In genomic region chr11:114832532-114833125, GRCh38 we compare ENCODE assay signal across 20 cellular contexts.
DNase-seq lines count a peak whose midpoint lies in the region; ATAC-seq and TF ChIP-seq lines count a peak whose summit lies in the region.
"Had no signal": no experiment of that assay in that cellular context is flagged by ENCODE, and none has a peak within 500 bp of the region (broad histone marks: within the 10 kb centered on the region; RNA-seq: fewer than 3 reads in every experiment).

No MANE protein-coding gene starts in this region.

- POLR2A ChIA-PET in SK-N-SH (lab: Yijun Ruan, JAX), result no interaction called here
- POLR2A ChIA-PET in activated CD4-positive, alpha-beta T cell treated with anti-CD3 and anti-CD28 coated beads, Interleukin-2, amount 10 ng/mL, durations not matched to agents 7 days and 5 days (lab: Charles Lee), result no interaction called here

- H4K20me1 ChIP-seq in SK-N-SH (ENCODE audit: insufficient read depth), result no peaks in the 10 kb centered on the region

- no peaks in the 10 kb centered on the region for H3K27me3 ChIP-seq in SK-N-SH (ENCODE audit: insufficient read depth)
- H3K27me3 ChIP-seq in aorta (ENCODE audit: control insufficient read depth in 1 of 2, insufficient read depth in 2 of 2, low read length in 1 of 2), result no peaks in the 10 kb centered on the region
- H3K27me3 ChIP-seq: body of pancreas, colonic mucosa had no signal

- H3K36me3 ChIP-seq in SK-N-SH (replicated peaks in 1 of 2; ENCODE audit: control insufficient read depth in 1 of 2, insufficient read depth in 2 of 2, low read length in 1 of 2) (no peaks in the 10 kb centered on the region), aorta (ENCODE audit: control insufficient read depth in 1 of 2, insufficient read depth in 2 of 2, low read length in 1 of 2) (no peaks in the 10 kb centered on the region)
- H3K36me3 ChIP-seq: colonic mucosa, spleen, suprapubic skin, WERI-Rb-1 had no signal

- H3F3A ChIP-seq in SK-N-SH (replicated peaks; ENCODE audit: insufficient read depth), result no peaks in the 10 kb centered on the region

- no peak overlapping the region for H3K9ac ChIP-seq in SK-N-SH

- no peak overlapping the region for H2AFZ ChIP-seq in SK-N-SH (ENCODE audit: low read depth)

- TF ChIP-seq RAD21 in SK-N-SH (IDR thresholded peaks at IDR 0.05; ENCODE audit: low read length), result no peak

- peak; percentile 6 to 9 for DNase-seq in SHP77 (lab: John Stamatoyannopoulos, UW)
- no peak for DNase-seq in SHP77 treated with DMSO at 0.1 percent for 48 hours (lab: John Stamatoyannopoulos, UW)
- DNase-seq in NCI-H2107 treated with DMSO at 0.1 percent for 48 hours (lab: John Stamatoyannopoulos, UW; ENCODE audit: unreplicated experiment), result peak; percentile 71
- DNase-seq in SK-N-SH, result no peak
- DNase-seq in aorta, result no peak
- no peak for DNase-seq in activated CD4-positive, alpha-beta T cell treated with anti-CD3 and anti-CD28 coated beads, Interleukin-2, amount 10 ng/mL, durations not matched to agents 7 days and 5 days
- DNase-seq in foreskin melanocyte, result no peak
- DNase-seq: activated CD8-positive, alpha-beta T cell treated with anti-CD3 and anti-CD28 coated beads for 36 hours; activated T-cell treated with anti-CD3 and anti-CD28 coated beads, Interleukin-2, amount 50 U/mL, for 4 hours; body of pancreas; colonic mucosa; GF-D8; NCI-H226; nephron progenitor cell; spleen; WERI-Rb-1 had no signal

- no peak overlapping the region for H3K4me2 ChIP-seq in SK-N-SH

- H3K36me3 Mint-ChIP-seq in activated CD4-positive, alpha-beta T cell treated with anti-CD3 and anti-CD28 coated beads, Interleukin-2, amount 10 ng/mL, durations not matched to agents 7 days and 5 days (ENCODE audit: low read depth), result no peaks in the 10 kb centered on the region
- H3K36me3 Mint-ChIP-seq: activated naive CD4-positive, alpha-beta T cell treated with anti-CD3 and anti-CD28 coated beads, Interleukin-2, amount 50 U/mL, for 24 hours had no signal

- CTCF ChIA-PET in SK-N-SH (lab: Yijun Ruan, JAX), result interaction anchor here (0.6 kb wide), 1 partner anchor 109 kb away, joined by 3 read pairs; no protein-coding TSS in a partner anchor
- CTCF ChIA-PET in activated CD4-positive, alpha-beta T cell treated with anti-CD3 and anti-CD28 coated beads, Interleukin-2, amount 10 ng/mL, durations not matched to agents 7 days and 5 days (lab: Charles Lee), result no interaction called here

- no peaks in the 10 kb centered on the region for H3K79me2 ChIP-seq in SK-N-SH (ENCODE audit: insufficient read depth)

- no peaks in the 10 kb centered on the region for H3K4me1 Mint-ChIP-seq in activated CD4-positive, alpha-beta T cell treated with anti-CD3 and anti-CD28 coated beads, Interleukin-2, amount 10 ng/mL, durations not matched to agents 7 days and 5 days
- H3K4me1 Mint-ChIP-seq: activated naive CD4-positive, alpha-beta T cell treated with anti-CD3 and anti-CD28 coated beads, Interleukin-2, amount 50 U/mL, for 24 hours; nephron progenitor cell had no signal

- H3K9me2 ChIP-seq in SK-N-SH, result no peaks in the 10 kb centered on the region

- intact Hi-C loops in aorta (cut with DNase I), result loop anchor here in 1 of 2 donors (1.0 kb wide), 1 partner anchor 11 kb away; no protein-coding TSS in a partner anchor

- no peak overlapping the region for H3K4me3 Mint-ChIP-seq in activated CD4-positive, alpha-beta T cell treated with anti-CD3 and anti-CD28 coated beads, Interleukin-2, amount 10 ng/mL, durations not matched to agents 7 days and 5 days
- H3K4me3 Mint-ChIP-seq: activated CD8-positive, alpha-beta T cell treated with anti-CD3 and anti-CD28 coated beads for 36 hours; activated naive CD4-positive, alpha-beta T cell treated with anti-CD3 and anti-CD28 coated beads, Interleukin-2, amount 50 U/mL, for 24 hours; activated T-cell treated with anti-CD3 and anti-CD28 coated beads, Interleukin-2, amount 50 U/mL, for 4 hours; nephron progenitor cell had no signal

- WGBS in SK-N-SH (ENCODE audit: low lambda C conversion rate), result 25% methylated on average over 6 of the region's 6 CpGs
- WGBS in aorta, 2 donors, result 9 to 10% methylated on average over 6 of the region's 6 CpGs

- H3K4me3 ChIP-seq in SK-N-SH (ENCODE audit: low read depth in 2 of 2, low read length in 1 of 2) (no peak overlapping the region), aorta (ENCODE audit: low read length in 2 of 2) (no peak overlapping the region)
- H3K4me3 ChIP-seq: body of pancreas, colonic mucosa, spleen, suprapubic skin had no signal

- no peaks in the 10 kb centered on the region for H3K4me1 ChIP-seq in SK-N-SH (ENCODE audit: control insufficient read depth in 1 of 2, insufficient read depth in 2 of 2, low read depth in 1 of 2, low read length in 1 of 2)
- H3K4me1 ChIP-seq in aorta (ENCODE audit: control insufficient read depth in 1 of 2, insufficient read depth in 2 of 2, low read length in 2 of 2), result peaks cover 0 to 2% of the 10 kb centered on the region in 2 donors
- H3K4me1 ChIP-seq: body of pancreas, colonic mucosa, spleen, suprapubic skin had no signal

- no peak for TF ChIP-seq CTCF in VCaP (conservative IDR thresholded peaks at IDR 0.05)
- TF ChIP-seq CTCF in SK-N-SH (IDR thresholded peaks at IDR 0.05), result no peak

- H3K27ac ChIP-seq in VCaP (peak overlapping the region; percentile 92), SK-N-SH (ENCODE audit: low read depth in 2 of 2, low read length in 1 of 2) (no peak overlapping the region), aorta (ENCODE audit: low read depth in 1 of 2, low read length in 2 of 2) (no peak overlapping the region)
- H3K27ac ChIP-seq: 22Rv1, body of pancreas, colonic mucosa, spleen, suprapubic skin, WERI-Rb-1 had no signal

- no peaks in the 10 kb centered on the region for H3K9me3 ChIP-seq in SK-N-SH
- H3K9me3 ChIP-seq in aorta (ENCODE audit: control insufficient read depth, low read length), result no peaks in the 10 kb centered on the region
- H3K9me3 ChIP-seq: body of pancreas, colonic mucosa, suprapubic skin had no signal

- no peak for TF ChIP-seq EP300 in SK-N-SH (IDR thresholded peaks at IDR 0.05; ENCODE audit: borderline replicate concordance in 1 of 2, low read depth in 1 of 2, low read length in 1 of 2)

- no peaks in the 10 kb centered on the region for H3K9me3 Mint-ChIP-seq in activated CD4-positive, alpha-beta T cell treated with anti-CD3 and anti-CD28 coated beads, Interleukin-2, amount 10 ng/mL, durations not matched to agents 7 days and 5 days
- H3K9me3 Mint-ChIP-seq: activated CD8-positive, alpha-beta T cell treated with anti-CD3 and anti-CD28 coated beads for 36 hours; activated naive CD4-positive, alpha-beta T cell treated with anti-CD3 and anti-CD28 coated beads, Interleukin-2, amount 50 U/mL, for 24 hours; activated T-cell treated with anti-CD3 and anti-CD28 coated beads, Interleukin-2, amount 50 U/mL, for 4 hours; nephron progenitor cell had no signal

- H3K27ac Mint-ChIP-seq in activated CD4-positive, alpha-beta T cell treated with anti-CD3 and anti-CD28 coated beads, Interleukin-2, amount 10 ng/mL, durations not matched to agents 7 days and 5 days, result no peak overlapping the region
- H3K27ac Mint-ChIP-seq: activated CD8-positive, alpha-beta T cell treated with anti-CD3 and anti-CD28 coated beads for 36 hours; activated naive CD4-positive, alpha-beta T cell treated with anti-CD3 and anti-CD28 coated beads, Interleukin-2, amount 50 U/mL, for 24 hours; nephron progenitor cell had no signal

- no peak for ATAC-seq in aorta (ENCODE audit: low FRiP score)
- ATAC-seq: activated CD8-positive, alpha-beta T cell treated with anti-CD3 and anti-CD28 coated beads for 36 hours; activated T-cell treated with anti-CD3 and anti-CD28 coated beads, Interleukin-2, amount 50 U/mL, for 4 hours; body of pancreas had no signal

- H3K27me3 Mint-ChIP-seq in activated CD4-positive, alpha-beta T cell treated with anti-CD3 and anti-CD28 coated beads, Interleukin-2, amount 10 ng/mL, durations not matched to agents 7 days and 5 days, result no peaks in the 10 kb centered on the region
- H3K27me3 Mint-ChIP-seq: activated CD8-positive, alpha-beta T cell treated with anti-CD3 and anti-CD28 coated beads for 36 hours had no signal

TF ChIP-seq in SK-N-SH, 30 proteins besides CTCF, POLR2A, EP300 and RAD21 (continues in another document):
- TF ChIP-seq RFX5 (IDR thresholded peaks at IDR 0.05; ENCODE audit: low read length) (no peak), GABPA (IDR thresholded peaks at IDR 0.05; ENCODE audit: low read depth) (no peak), RXRA (IDR thresholded peaks at IDR 0.05; ENCODE audit: borderline replicate concordance, low read depth) (no peak), REST (IDR thresholded peaks at IDR 0.05; ENCODE audit: low read depth, low read length) (no peak)
- TF ChIP-seq, protein P1, sequence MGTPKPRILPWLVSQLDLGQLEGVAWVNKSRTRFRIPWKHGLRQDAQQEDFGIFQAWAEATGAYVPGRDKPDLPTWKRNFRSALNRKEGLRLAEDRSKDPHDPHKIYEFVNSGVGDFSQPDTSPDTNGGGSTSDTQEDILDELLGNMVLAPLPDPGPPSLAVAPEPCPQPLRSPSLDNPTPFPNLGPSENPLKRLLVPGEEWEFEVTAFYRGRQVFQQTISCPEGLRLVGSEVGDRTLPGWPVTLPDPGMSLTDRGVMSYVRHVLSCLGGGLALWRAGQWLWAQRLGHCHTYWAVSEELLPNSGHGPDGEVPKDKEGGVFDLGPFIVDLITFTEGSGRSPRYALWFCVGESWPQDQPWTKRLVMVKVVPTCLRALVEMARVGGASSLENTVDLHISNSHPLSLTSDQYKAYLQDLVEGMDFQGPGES (IDR thresholded peaks at IDR 0.05; ENCODE audit: low read depth, low read length), result no peak

Comparison
In these comparisons a context has a peak if more than half of its experiments do, and no peak if none do; other contexts are left out.
1. DNase-seq: peak in SHP77 (2 of 2) and NCI-H2107 treated with DMSO at 0.1 percent for 48 hours (single experiment); none in SHP77 treated with DMSO at 0.1 percent for 48 hours (single experiment), SK-N-SH (single experiment), aorta (0 of 2), activated CD4-positive, alpha-beta T cell treated with anti-CD3 and anti-CD28 coated beads, Interleukin-2, amount 10 ng/mL, durations not matched to agents 7 days and 5 days (single experiment) and foreskin melanocyte (single experiment).